Comparison of ENCODE assay signal across 14 cellular contexts in genomic region chr11:87260811-87261210, GRCh38.
A peak's percentile ranks its signal among the peaks of the same experiment; 100 is the strongest.
DNase-seq lines count a peak whose midpoint lies in the region; ATAC-seq, FAIRE-seq and TF ChIP-seq lines count a peak whose summit lies in the region.
"Had no signal": no experiment of that assay in that cellular context is flagged by ENCODE, and none has a peak within 500 bp of the region (broad histone marks: within the 10 kb centered on the region; RNA-seq: fewer than 3 reads in every experiment).

No MANE protein-coding gene starts in this region.

- in situ Hi-C loops in brain microvascular endothelial cell (cut with HindIII; ENCODE audit: low pct_ligation_motif_present, low sequenced_read_pairs): no loop called here

- H3K9me3 Mint-ChIP-seq in glutamatergic neuron (ENCODE audit: unreplicated experiment) (no peaks in the 10 kb centered on the region), progenitor cell of endocrine pancreas (ENCODE audit: low read depth) (no peaks in the 10 kb centered on the region)

- H3K4me1 ChIP-seq in BE2C: no peaks in the 10 kb centered on the region
- H3K4me1 ChIP-seq: HAP-1 had no signal

- H3K4me3 Mint-ChIP-seq in glutamatergic neuron (ENCODE audit: unreplicated experiment) (no peak overlapping the region), progenitor cell of endocrine pancreas (ENCODE audit: low read depth) (no peak overlapping the region)

- no peak for ATAC-seq in HG03097 (IDR thresholded peaks at IDR 0.05; ENCODE audit: low FRiP score, unreplicated experiment)
- ATAC-seq: PC-3 had no signal

- FAIRE-seq in GM12892 (lab: Jason Lieb, UNC): peak; percentile 36

- H3K27ac Mint-ChIP-seq in glutamatergic neuron (ENCODE audit: unreplicated experiment) (peak overlapping the region; percentile 38), progenitor cell of endocrine pancreas (no peak overlapping the region)

- H3K36me3 Mint-ChIP-seq in glutamatergic neuron (ENCODE audit: unreplicated experiment) (no peaks in the 10 kb centered on the region), progenitor cell of endocrine pancreas (ENCODE audit: insufficient read depth) (no peaks in the 10 kb centered on the region)

- H3K4me3 ChIP-seq in brain microvascular endothelial cell (ENCODE audit: low read depth, low read length): no peak overlapping the region
- no peak overlapping the region for H3K4me3 ChIP-seq in BE2C (ENCODE audit: low read depth, low read length)
- H3K4me3 ChIP-seq: HAP-1 had no signal

- peak overlapping the region; percentile 43 for H3K27ac ChIP-seq in brain microvascular endothelial cell
- H3K27ac ChIP-seq: HL-60 had no signal

- TF ChIP-seq POLR2A in GM12892 (IDR thresholded peaks at IDR 0.05; ENCODE audit: low read depth, low read length): no peak

- H3K27me3 ChIP-seq in brain microvascular endothelial cell (replicated peaks) (no peaks in the 10 kb centered on the region), BE2C (no peaks in the 10 kb centered on the region)

- no peaks in the 10 kb centered on the region for H3K9me3 ChIP-seq in BE2C
- H3K9me3 ChIP-seq: HAP-1 had no signal

- H3K27me3 Mint-ChIP-seq in glutamatergic neuron (ENCODE audit: unreplicated experiment) (peaks cover 2% of the 10 kb centered on the region), progenitor cell of endocrine pancreas (no peaks in the 10 kb centered on the region)

- H3K4me1 Mint-ChIP-seq in glutamatergic neuron (ENCODE audit: low read depth, unreplicated experiment): peaks cover 17% of the 10 kb centered on the region
- peaks cover 9% of the 10 kb centered on the region for H3K4me1 Mint-ChIP-seq in progenitor cell of endocrine pancreas (ENCODE audit: low read depth)

- DNase-seq in GM12892 (ENCODE audit: insufficient read length) (no peak), brain microvascular endothelial cell (peak; percentile 49), glutamatergic neuron (no peak), BE2C (no peak), progenitor cell of endocrine pancreas (ENCODE audit: low spot score, unreplicated experiment) (no peak), NAMALWA (ENCODE audit: low spot score) (no peak)
- DNase-seq: C1 segment of cervical spinal cord, NCI-H1092, NCI-H1694, NCI-H69, PC-3 had no signal

- TF ChIP-seq CTCF in brain microvascular endothelial cell (IDR thresholded peaks at IDR 0.05; ENCODE audit: low read depth, low read length, missing control alignments) (no peak), glutamatergic neuron (IDR thresholded peaks at IDR 0.05; ENCODE audit: partially characterized antibody, unreplicated experiment) (no peak), BE2C (IDR thresholded peaks at IDR 0.05; ENCODE audit: low read depth, low read length) (no peak), progenitor cell of endocrine pancreas (IDR thresholded peaks at IDR 0.05; ENCODE audit: unreplicated experiment) (no peak)

- no peaks in the 10 kb centered on the region for H3K36me3 ChIP-seq in brain microvascular endothelial cell (replicated peaks)
- H3K36me3 ChIP-seq in BE2C: no peaks in the 10 kb centered on the region
- H3K36me3 ChIP-seq: HAP-1 had no signal
